Comparison of ENCODE assay signal across 8 cellular contexts in the genomic region with DNA sequence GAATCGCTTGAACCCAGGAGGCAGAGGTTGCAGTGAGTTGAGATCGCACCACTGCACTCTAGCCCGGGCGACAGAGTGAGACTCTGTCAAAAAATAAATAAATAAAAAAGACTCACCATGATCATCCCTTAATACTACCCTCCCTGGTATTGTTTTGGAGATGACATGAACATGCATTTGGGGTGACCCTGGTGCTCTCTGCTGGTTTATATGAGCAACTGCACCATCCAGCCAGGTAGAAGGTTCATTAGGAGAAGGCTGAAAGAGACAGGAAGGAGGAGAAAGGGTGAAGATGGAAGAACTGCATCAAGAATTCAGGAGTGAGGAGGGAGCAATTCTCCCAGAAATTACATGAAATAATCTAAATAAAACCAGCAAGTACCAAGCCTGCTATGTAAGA. TPM values are rescaled to one million over a fixed set of nuclear protein-coding genes. Genes with fewer than 3 reads are reported as not detected.
DNase-seq lines count a peak whose midpoint lies in the region; ATAC-seq and TF ChIP-seq lines count a peak whose summit lies in the region.

No MANE protein-coding gene starts in this region.

- no peak overlapping the region for H3K27ac Mint-ChIP-seq in activated CD4-positive, alpha-beta T cell treated with anti-CD3 and anti-CD28 coated beads, Interleukin-2, amount 10 ng/mL, durations not matched to agents 7 days and 5 days
- H3K27ac Mint-ChIP-seq in glutamatergic neuron (ENCODE audit: unreplicated experiment): no peak overlapping the region

- no peak overlapping the region for H3K4me3 Mint-ChIP-seq in activated CD4-positive, alpha-beta T cell treated with anti-CD3 and anti-CD28 coated beads, Interleukin-2, amount 10 ng/mL, durations not matched to agents 7 days and 5 days
- no peak overlapping the region for H3K4me3 Mint-ChIP-seq in glutamatergic neuron (ENCODE audit: unreplicated experiment)

- ATAC-seq in GM19351 (IDR thresholded peaks at IDR 0.05; ENCODE audit: unreplicated experiment) (no peak), GM21367 (IDR thresholded peaks at IDR 0.05; ENCODE audit: unreplicated experiment) (no peak)

- POLR2A ChIA-PET in activated CD4-positive, alpha-beta T cell treated with anti-CD3 and anti-CD28 coated beads, Interleukin-2, amount 10 ng/mL, durations not matched to agents 7 days and 5 days (lab: Charles Lee): no interaction called here

- no peaks in the 10 kb centered on the region for H3K9me3 Mint-ChIP-seq in activated CD4-positive, alpha-beta T cell treated with anti-CD3 and anti-CD28 coated beads, Interleukin-2, amount 10 ng/mL, durations not matched to agents 7 days and 5 days
- H3K9me3 Mint-ChIP-seq in glutamatergic neuron (ENCODE audit: unreplicated experiment): no peaks in the 10 kb centered on the region

- CTCF ChIA-PET in activated CD4-positive, alpha-beta T cell treated with anti-CD3 and anti-CD28 coated beads, Interleukin-2, amount 10 ng/mL, durations not matched to agents 7 days and 5 days (lab: Charles Lee): interaction anchor here (1.1 kb wide), 1 partner anchor 185 kb away, joined by 3 read pairs; no protein-coding TSS in a partner anchor

- DNase-seq in ACHN (peak; percentile 62), ELF-1 (ENCODE audit: low read depth, low spot score) (peak; percentile 57), NCI-H1436 treated with DMSO at 0.1 percent for 48 hours (lab: John Stamatoyannopoulos, UW) (peak; percentile 6), glutamatergic neuron (no peak), retina (peak; percentile 25)
- peak; percentile 40 for DNase-seq in activated CD4-positive, alpha-beta T cell treated with anti-CD3 and anti-CD28 coated beads, Interleukin-2, amount 10 ng/mL, durations not matched to agents 7 days and 5 days

- H3K36me3 Mint-ChIP-seq in activated CD4-positive, alpha-beta T cell treated with anti-CD3 and anti-CD28 coated beads, Interleukin-2, amount 10 ng/mL, durations not matched to agents 7 days and 5 days (ENCODE audit: low read depth): no peaks in the 10 kb centered on the region
- H3K36me3 Mint-ChIP-seq in glutamatergic neuron (ENCODE audit: unreplicated experiment): no peaks in the 10 kb centered on the region

- no peaks in the 10 kb centered on the region for H3K4me1 Mint-ChIP-seq in activated CD4-positive, alpha-beta T cell treated with anti-CD3 and anti-CD28 coated beads, Interleukin-2, amount 10 ng/mL, durations not matched to agents 7 days and 5 days
- no peaks in the 10 kb centered on the region for H3K4me1 Mint-ChIP-seq in glutamatergic neuron (ENCODE audit: low read depth, unreplicated experiment)

- in situ Hi-C loops in ACHN (cut with HindIII; ENCODE audit: low pct_ligation_motif_present, low pct_unique_long_range_greater_than_20kb, low sequenced_read_pairs): no loop called here

- peaks cover 9% of the 10 kb centered on the region for H3K27me3 Mint-ChIP-seq in activated CD4-positive, alpha-beta T cell treated with anti-CD3 and anti-CD28 coated beads, Interleukin-2, amount 10 ng/mL, durations not matched to agents 7 days and 5 days
- H3K27me3 Mint-ChIP-seq in glutamatergic neuron (ENCODE audit: unreplicated experiment): no peaks in the 10 kb centered on the region

- peak; percentile 47 for TF ChIP-seq CTCF in glutamatergic neuron (IDR thresholded peaks at IDR 0.05; ENCODE audit: partially characterized antibody, unreplicated experiment)

RNA-seq across cellular contexts. Expression of a gene that starts 37.8 kb away (rescaled TPM):
- total RNA-seq in activated CD4-positive, alpha-beta T cell treated with anti-CD3 and anti-CD28 coated beads, Interleukin-2, amount 10 ng/mL, durations not matched to agents 7 days and 5 days: not detected
- total RNA-seq in glutamatergic neuron (ENCODE audit: unreplicated experiment): not detected
